1 cellular context compared by ENCODE assay signal in genomic region chr19:17512574-17512939, GRCh38.
A peak's percentile ranks its signal among the peaks of the same experiment; 100 is the strongest.
TF ChIP-seq lines count a peak whose summit lies in the region.

No MANE protein-coding gene starts in this region.

TF ChIP-seq in GM12878, 131 proteins besides CTCF, POLR2A, EP300 and RAD21:
- TF ChIP-seq MLLT1 (IDR thresholded peaks at IDR 0.05) (0 out of 2 replicates have a peak, but pooled peaks have one; percentile 2), ZSCAN29 (IDR thresholded peaks at IDR 0.05) (no peak)
